8 cellular contexts compared by ENCODE assay signal in genomic region chr20:37315293-37316110, GRCh38. TPM values are rescaled to one million over a fixed set of nuclear protein-coding genes. Genes with fewer than 3 reads are reported as not detected.
DNase-seq lines count a peak whose midpoint lies in the region; ATAC-seq, FAIRE-seq and TF ChIP-seq lines count a peak whose summit lies in the region.

No MANE protein-coding gene starts in this region.

- TF ChIP-seq POLR2A in H54 (IDR thresholded peaks at IDR 0.05; ENCODE audit: low read depth, low read length), result no peak

- DNase-seq in CD1c-positive myeloid dendritic cell (ENCODE audit: extremely low spot score) (peak; percentile 44), OCI-LY7 (ENCODE audit: low spot score) (peak; percentile 77), fibroblast of villous mesenchyme (ENCODE audit: low read depth) (peak; percentile 98), NCI-H2107 (lab: John Stamatoyannopoulos, UW) (no peak), H54 (ENCODE audit: insufficient read length, low spot score) (no peak), glomerular visceral epithelial cell (ENCODE audit: extremely low spot score) (no peak)

- peak; percentile 48 for ATAC-seq in GM21515 (IDR thresholded peaks at IDR 0.05; ENCODE audit: unreplicated experiment)

- peaks cover 39% of the 10 kb centered on the region for H3K4me1 ChIP-seq in OCI-LY7 (ENCODE audit: insufficient read depth, low read length, poor library complexity, severe bottlenecking)
- peaks cover 38% of the 10 kb centered on the region for H3K4me1 ChIP-seq in rectal smooth muscle tissue (ENCODE audit: control insufficient read depth, insufficient read depth, low read length)

- H3K36me3 ChIP-seq in OCI-LY7 (ENCODE audit: insufficient read depth, low read length) (peaks cover 14% of the 10 kb centered on the region; the same call in 1 of the 2 replicates), rectal smooth muscle tissue (ENCODE audit: control insufficient read depth, insufficient read depth, low read length) (peaks cover 9% of the 10 kb centered on the region)

- intact Hi-C loops in OCI-LY7 (cut with micrococcal nuclease; ENCODE audit: unreplicated experiment), result loop anchor here (5.0 kb wide), 1 partner anchor 67 kb away; no protein-coding TSS in a partner anchor

- no peaks in the 10 kb centered on the region for H4K20me1 ChIP-seq in OCI-LY7 (ENCODE audit: insufficient read depth, low read length)

- no peaks in the 10 kb centered on the region for H3K9me3 ChIP-seq in OCI-LY7 (ENCODE audit: low read length)

- H3K9me2 ChIP-seq in OCI-LY7 (ENCODE audit: insufficient read depth, low read length), result no peaks in the 10 kb centered on the region

- TF ChIP-seq CTCF in OCI-LY7 (conservative IDR thresholded peaks at IDR 0.05; ENCODE audit: low read length), result no peak
- no peak for TF ChIP-seq CTCF in fibroblast of villous mesenchyme (IDR thresholded peaks at IDR 0.05; ENCODE audit: insufficient read depth, low read depth, low read length)

- peak overlapping the region; percentile 30; the same call in 1 of the 2 replicates for H2AFZ ChIP-seq in OCI-LY7 (ENCODE audit: low read length)

- no peak overlapping the region for H3K9ac ChIP-seq in rectal smooth muscle tissue (ENCODE audit: low read length)

- no peak for FAIRE-seq in H54 (lab: Jason Lieb, UNC)

- H3K27me3 ChIP-seq in rectal smooth muscle tissue (ENCODE audit: control insufficient read depth, insufficient read depth, low read length), result no peaks in the 10 kb centered on the region

- H3K4me2 ChIP-seq in OCI-LY7 (ENCODE audit: low read length), result peak overlapping the region; percentile 65

- CTCF ChIA-PET in OCI-LY7 (lab: Charles Lee; ENCODE audit: unreplicated experiment), result no interaction called here

- H3K27ac ChIP-seq in OCI-LY7 (ENCODE audit: low read depth, low read length, poor library complexity, severe bottlenecking) (peak overlapping the region; percentile 81), rectal smooth muscle tissue (ENCODE audit: low read depth, low read length) (peak overlapping the region; percentile 85)

- no peaks in the 10 kb centered on the region for H3K79me2 ChIP-seq in OCI-LY7 (ENCODE audit: insufficient read depth, low read depth, low read length)

- POLR2A ChIA-PET in OCI-LY7 (lab: Charles Lee), result interaction anchor here (0.6 to 0.8 kb wide), 3 partner anchors 17 to 47 kb away, joined by 3 read pairs; no protein-coding TSS in a partner anchor

- H3K4me3 ChIP-seq in OCI-LY7 (ENCODE audit: low read depth, low read length, poor library complexity, severe bottlenecking), result peak overlapping the region; percentile 40
- H3K4me3 ChIP-seq in fibroblast of villous mesenchyme (ENCODE audit: low read depth, low read length), result no peak overlapping the region
- peak overlapping the region; percentile 10 for H3K4me3 ChIP-seq in rectal smooth muscle tissue (ENCODE audit: low read length)

- no TSS peak for BruUV-seq in OCI-LY7 (replicated peaks; lab: Mats Ljungman, UMichigan)

RNA-seq across cellular contexts. Expression of gene MANBAL, which starts 26.0 kb away (rescaled TPM):
- total RNA-seq in OCI-LY7 (2014; rRNA removed; shearing (Covaris generic)), result 2.7 and 5.7 TPM in 2 replicates
- total RNA-seq in OCI-LY7 (2022) (12.7 and 13.0 TPM in 2 replicates), fibroblast of villous mesenchyme (15.1 and 17.1 TPM in 2 replicates)

RNA-seq across cellular contexts. Expression of gene SRC, which starts 30.4 kb away (rescaled TPM):
- 0.18 and 3.7 TPM in 2 replicates for total RNA-seq in OCI-LY7 (2014; rRNA removed; shearing (Covaris generic))
- total RNA-seq in OCI-LY7 (2022) (0.72 and 0.89 TPM in 2 replicates), fibroblast of villous mesenchyme (20.3 and 20.6 TPM in 2 replicates)

RNA-seq across cellular contexts. Expression of gene GHRH, which starts 53.9 kb away (rescaled TPM):
- total RNA-seq in OCI-LY7 (2014; rRNA removed; shearing (Covaris generic)), result not detected in 2 replicates
- total RNA-seq in OCI-LY7 (2022) (not detected in 2 replicates), fibroblast of villous mesenchyme (not detected in 2 replicates)

Comparison
In these comparisons a context has a peak if more than half of its experiments do, and no peak if none do; other contexts are left out.
1. DNase-seq: peak in CD1c-positive myeloid dendritic cell (single experiment), OCI-LY7 (single experiment) and fibroblast of villous mesenchyme (single experiment); none in NCI-H2107 (single experiment), H54 (single experiment) and glomerular visceral epithelial cell (single experiment).